Comparison of ENCODE assay signal across 21 cellular contexts in the genomic region with DNA sequence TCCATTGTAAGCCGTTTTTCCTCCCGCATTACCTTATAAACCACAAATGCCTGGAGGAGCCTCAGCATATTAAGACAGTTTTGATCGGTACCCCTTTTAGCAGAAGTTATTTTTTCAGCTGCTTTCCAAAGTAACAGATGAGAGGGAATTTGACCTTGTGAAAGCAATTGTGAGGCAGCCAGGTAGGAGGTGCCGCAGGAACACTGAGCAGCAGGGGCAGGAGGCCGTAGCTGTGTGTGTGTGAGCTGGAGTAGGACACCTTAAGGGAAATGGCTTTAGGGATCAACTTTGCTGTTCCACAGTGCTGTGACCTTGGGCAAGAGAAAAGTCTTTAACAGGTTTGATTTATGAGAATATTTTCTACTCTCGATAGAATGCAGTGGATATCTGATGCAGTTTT.
A peak's percentile ranks its signal among the peaks of the same experiment; 100 is the strongest.
DNase-seq lines count a peak whose midpoint lies in the region; FAIRE-seq and TF ChIP-seq lines count a peak whose summit lies in the region.
"Had no signal": no experiment of that assay in that cellular context is flagged by ENCODE, and none has a peak within 500 bp of the region (broad histone marks: within the 10 kb centered on the region; RNA-seq: fewer than 3 reads in every experiment).

No MANE protein-coding gene starts in this region.

- intact Hi-C loops in A673 (cut with micrococcal nuclease; ENCODE audit: unreplicated experiment) = no loop called here

- TF ChIP-seq RAD21 in H1 (IDR thresholded peaks at IDR 0.05 in 1 of 2, conservative IDR thresholded peaks at IDR 0.05 in 1 of 2; ENCODE audit: low read depth in 2 of 2, low read length in 2 of 2) = peak; percentile 58 to 67

- H3K36me3 Mint-ChIP-seq in activated CD4-positive, alpha-beta T cell treated with anti-CD3 and anti-CD28 coated beads, Interleukin-2, amount 10 ng/mL, durations not matched to agents 7 days and 5 days (ENCODE audit: low read depth) = no peaks in the 10 kb centered on the region
- H3K36me3 Mint-ChIP-seq: CD4-positive, alpha-beta memory T cell had no signal

- no peaks in the 10 kb centered on the region for H3K9me3 ChIP-seq in H1 (ENCODE audit: insufficient read depth in 2 of 2, low read depth in 1 of 2, low read length in 1 of 2)
- H3K9me3 ChIP-seq in parathyroid adenoma (ENCODE audit: control insufficient read depth, low read length) = no peaks in the 10 kb centered on the region
- no peaks in the 10 kb centered on the region for H3K9me3 ChIP-seq in A673 (ENCODE audit: low read depth, low read length, poor library complexity, severe bottlenecking)
- H3K9me3 ChIP-seq: A549, HAP-1 had no signal

- no peak overlapping the region for H2BK12ac ChIP-seq in H1 (ENCODE audit: low read depth, low read length)

- no peak overlapping the region for H2BK5ac ChIP-seq in H1 (ENCODE audit: low read depth, low read length)

- CTCF ChIA-PET in H1 (lab: Charles Lee; ENCODE audit: partially characterized antibody) (interaction anchor here (0.7 to 1.4 kb wide), 6 partner anchors 12 to 294 kb away, joined by 3 to 4 read pairs (median 3); no protein-coding TSS in a partner anchor), A673 (lab: Charles Lee) (no interaction called here)
- CTCF ChIA-PET in activated CD4-positive, alpha-beta T cell treated with anti-CD3 and anti-CD28 coated beads, Interleukin-2, amount 10 ng/mL, durations not matched to agents 7 days and 5 days (lab: Charles Lee) = no interaction called here

- H3K4me3 Mint-ChIP-seq in activated CD4-positive, alpha-beta T cell treated with anti-CD3 and anti-CD28 coated beads, Interleukin-2, amount 10 ng/mL, durations not matched to agents 7 days and 5 days = no peak overlapping the region
- H3K4me3 Mint-ChIP-seq: CD4-positive, alpha-beta memory T cell; HFFc6 had no signal

- H2BK20ac ChIP-seq in H1 (ENCODE audit: low read length) = no peak overlapping the region

- H3K27ac Mint-ChIP-seq in activated CD4-positive, alpha-beta T cell treated with anti-CD3 and anti-CD28 coated beads, Interleukin-2, amount 10 ng/mL, durations not matched to agents 7 days and 5 days = no peak overlapping the region
- H3K27ac Mint-ChIP-seq: CD4-positive, alpha-beta memory T cell; HFFc6 had no signal

- no peak overlapping the region for H4K8ac ChIP-seq in H1 (ENCODE audit: extremely low read depth, insufficient read depth, low read length)

- DNase-seq in H7 (peak; percentile 32), H1 (ENCODE audit: low read depth in 1 of 2, low spot score in 2 of 2) (no peak), iPS-NIHi7 (ENCODE audit: extremely low spot score) (peak; percentile 12), A673 (ENCODE audit: low spot score) (no peak), NCI-H446 treated with DMSO at 0.1 percent for 48 hours (lab: John Stamatoyannopoulos, UW) (no peak)
- DNase-seq in activated CD4-positive, alpha-beta T cell treated with anti-CD3 and anti-CD28 coated beads, Interleukin-2, amount 10 ng/mL, durations not matched to agents 7 days and 5 days = no peak
- DNase-seq: 8988T; C1 segment of cervical spinal cord; Calu3; CD4-positive, alpha-beta memory T cell; COR-L47; DMS53; DMS79 treated with DMSO at 0.1 percent for 48 hours; GF-D8; GOT3; HFFc6 had no signal

- no peaks in the 10 kb centered on the region for H3K4me1 Mint-ChIP-seq in activated CD4-positive, alpha-beta T cell treated with anti-CD3 and anti-CD28 coated beads, Interleukin-2, amount 10 ng/mL, durations not matched to agents 7 days and 5 days
- H3K4me1 Mint-ChIP-seq: CD4-positive, alpha-beta memory T cell had no signal

- 90% methylated on average over 6 of the region's 6 CpGs; no CpG with 5 or more reads in 1 of the 2 experiments for WGBS in H1 (ENCODE audit: extremely low coverage in 1 of 2, insufficient coverage in 1 of 2, insufficient read length in 1 of 2, insufficient replicate concordance in 2 of 2, low coverage in 1 of 2, low lambda C conversion rate in 2 of 2, missing lambda C conversion rate in 1 of 2), 2 experiments

- H3K56ac ChIP-seq in H1 (replicated peaks; ENCODE audit: insufficient read length, low read depth, low read length) = no peak overlapping the region

- no peak overlapping the region for H4K91ac ChIP-seq in H1 (replicated peaks; ENCODE audit: insufficient read length, low read length)

- no peak overlapping the region for H2BK15ac ChIP-seq in H1 (ENCODE audit: low read length)

- no peak overlapping the region for H3K4ac ChIP-seq in H1 (replicated peaks; ENCODE audit: insufficient read length, low read depth, low read length)

- H3K14ac ChIP-seq in H1 (ENCODE audit: insufficient read length) = no peak overlapping the region

- no peaks in the 10 kb centered on the region for H3K23me2 ChIP-seq in H1 (ENCODE audit: low read depth, low read length)

- H3K79me2 ChIP-seq in H1 (ENCODE audit: control insufficient read depth in 1 of 2, insufficient read depth in 2 of 2, low read length in 2 of 2) = no peaks in the 10 kb centered on the region
- no peaks in the 10 kb centered on the region for H3K79me2 ChIP-seq in parathyroid adenoma

- no peaks in the 10 kb centered on the region for H3K27me3 ChIP-seq in H7 (ENCODE audit: control insufficient read depth, insufficient read depth, low read length)
- H3K27me3 ChIP-seq in H1 (replicated peaks in 1 of 4; ENCODE audit: control insufficient read depth in 3 of 4, extremely low read depth in 1 of 4, insufficient read depth in 3 of 4, low read length in 3 of 4) = peaks cover 0 to 1% (median 0%) of the 10 kb centered on the region in 4 experiments; a peak in 1 of 7 replicates
- H3K27me3 ChIP-seq in parathyroid adenoma (ENCODE audit: control insufficient read depth, insufficient read depth, low read length) = no peaks in the 10 kb centered on the region
- no peaks in the 10 kb centered on the region for H3K27me3 ChIP-seq in A673 (replicated peaks; ENCODE audit: insufficient read depth, low read depth, low read length, poor library complexity)

- H2AFZ ChIP-seq in H1 (ENCODE audit: low read length) = peak overlapping the region; percentile 26; the same call in 1 of the 2 replicates
- peak overlapping the region; percentile 35 for H2AFZ ChIP-seq in parathyroid adenoma

- no peaks in the 10 kb centered on the region for H3K79me1 ChIP-seq in H1 (ENCODE audit: low read depth, low read length)

- no peak for FAIRE-seq in H1 (lab: Jason Lieb, UNC)
- FAIRE-seq: A549, GM12891, GM18507 had no signal

- H3K27me3 Mint-ChIP-seq in activated CD4-positive, alpha-beta T cell treated with anti-CD3 and anti-CD28 coated beads, Interleukin-2, amount 10 ng/mL, durations not matched to agents 7 days and 5 days = no peaks in the 10 kb centered on the region

- no peak overlapping the region for H2AK5ac ChIP-seq in H1 (ENCODE audit: low read depth, low read length)

- H3K4me1 ChIP-seq in H1 (replicated peaks in 1 of 4; ENCODE audit: control insufficient read depth in 3 of 4, insufficient read depth in 4 of 4, low read length in 3 of 4) = no peaks in the 10 kb centered on the region
- H3K4me1 ChIP-seq in parathyroid adenoma = peaks cover 3% of the 10 kb centered on the region
- H3K4me1 ChIP-seq in A673 (ENCODE audit: insufficient read depth, low read length, poor library complexity, severe bottlenecking) = no peaks in the 10 kb centered on the region
- H3K4me1 ChIP-seq: A549, HAP-1 had no signal

- POLR2A ChIA-PET in H1 (lab: Charles Lee; ENCODE audit: partially characterized antibody) (no interaction called here), A673 (lab: Charles Lee; ENCODE audit: low non-redundant PET) (no interaction called here)
- POLR2A ChIA-PET in activated CD4-positive, alpha-beta T cell treated with anti-CD3 and anti-CD28 coated beads, Interleukin-2, amount 10 ng/mL, durations not matched to agents 7 days and 5 days (lab: Charles Lee) = no interaction called here

- H4K20me1 ChIP-seq in H1 (replicated peaks in 1 of 2; ENCODE audit: control insufficient read depth in 1 of 2, insufficient read depth in 2 of 2, low read length in 2 of 2) = no peaks in the 10 kb centered on the region

- no peak overlapping the region for H3K23ac ChIP-seq in H1 (ENCODE audit: insufficient read length)

- BruUV-seq in A673 (replicated peaks; lab: Mats Ljungman, UMichigan) = no TSS peak

- H3K18ac ChIP-seq in H1 (ENCODE audit: extremely low read depth, low read length) = no peak overlapping the region

- TF ChIP-seq POLR2A in H1 (IDR thresholded peaks at IDR 0.05; ENCODE audit: control extremely low read depth in 1 of 2, low read depth in 2 of 2, low read length in 2 of 2) = no peak

- H2BK120ac ChIP-seq in H1 (replicated peaks; ENCODE audit: low read depth, low read length) = no peak overlapping the region

- no peak overlapping the region for H4K5ac ChIP-seq in H1 (ENCODE audit: insufficient read length, low read depth, low read length)

- TF ChIP-seq EP300 in H1 (IDR thresholded peaks at IDR 0.05; ENCODE audit: borderline replicate concordance in 1 of 2, low read depth in 2 of 2, low read length in 2 of 2) = no peak

- no peak overlapping the region for H3K27ac ChIP-seq in H1 (ENCODE audit: low read depth, low read length)
- H3K27ac ChIP-seq in parathyroid adenoma = no peak overlapping the region
- H3K27ac ChIP-seq in A673 (ENCODE audit: low read depth, low read length, poor library complexity, severe bottlenecking) = no peak overlapping the region
- H3K27ac ChIP-seq: A549 had no signal

- TF ChIP-seq CTCF in H1 (IDR thresholded peaks at IDR 0.05; ENCODE audit: control extremely low read depth in 1 of 3, insufficient read depth in 1 of 3, low read depth in 1 of 3, low read length in 3 of 3) (peak; percentile 29 to 49 (median 45); a peak in 3 of 4 replicates), parathyroid adenoma (IDR thresholded peaks at IDR 0.05) (no peak), A673 (conservative IDR thresholded peaks at IDR 0.05; ENCODE audit: low read depth, low read length) (no peak)

- H3K4me3 ChIP-seq in H7 (ENCODE audit: insufficient read depth, low read depth, low read length) (no peak overlapping the region), H1 (ENCODE audit: extremely low read depth in 1 of 4, insufficient read depth in 2 of 4, low read depth in 3 of 4, low read length in 4 of 4) (no peak overlapping the region), parathyroid adenoma (ENCODE audit: low read depth, low read length) (no peak overlapping the region), A673 (ENCODE audit: low read depth, low read length, poor library complexity, severe bottlenecking) (no peak overlapping the region)
- H3K4me3 ChIP-seq: A549, HAP-1 had no signal

- H3K36me3 ChIP-seq in H7 (replicated peaks; ENCODE audit: control insufficient read depth, insufficient read depth, low read length) = no peaks in the 10 kb centered on the region
- H3K36me3 ChIP-seq in H1 (ENCODE audit: control insufficient read depth in 2 of 4, insufficient read depth in 4 of 4, low read length in 3 of 4) = no peaks in the 10 kb centered on the region
- no peaks in the 10 kb centered on the region for H3K36me3 ChIP-seq in parathyroid adenoma (ENCODE audit: control insufficient read depth, insufficient read depth, low read length)
- no peaks in the 10 kb centered on the region for H3K36me3 ChIP-seq in A673 (ENCODE audit: insufficient read depth, low read length, poor library complexity, severe bottlenecking)
- H3K36me3 ChIP-seq: HAP-1 had no signal

- H3K4me2 ChIP-seq in H1 (ENCODE audit: insufficient read depth in 1 of 2, low read depth in 2 of 2, low read length in 2 of 2) = no peak overlapping the region
- H3K4me2 ChIP-seq in parathyroid adenoma (ENCODE audit: low read length) = no peak overlapping the region
- H3K4me2 ChIP-seq: A549 had no signal

- H3K9me3 Mint-ChIP-seq in activated CD4-positive, alpha-beta T cell treated with anti-CD3 and anti-CD28 coated beads, Interleukin-2, amount 10 ng/mL, durations not matched to agents 7 days and 5 days = no peaks in the 10 kb centered on the region

- H3K9ac ChIP-seq in H1 (replicated peaks in 1 of 4; ENCODE audit: extremely low read depth in 1 of 4, low read depth in 3 of 4, low read length in 3 of 4) (no peak overlapping the region), parathyroid adenoma (no peak overlapping the region)

Comparison
In these comparisons a context has a peak if more than half of its experiments do, and no peak if none do; other contexts are left out.
1. DNase-seq: peak in H7 (single experiment) and iPS-NIHi7 (single experiment); none in H1 (0 of 2), A673 (single experiment), NCI-H446 treated with DMSO at 0.1 percent for 48 hours (single experiment) and activated CD4-positive, alpha-beta T cell treated with anti-CD3 and anti-CD28 coated beads, Interleukin-2, amount 10 ng/mL, durations not matched to agents 7 days and 5 days (single experiment).
2. CTCF ChIP-seq: peak in H1 (3 of 3); none in parathyroid adenoma (single experiment) and A673 (single experiment).